ENCODE assay signal across 1 cellular context in genomic region chr9:127057970-127058644, GRCh38.
TF ChIP-seq lines count a peak whose summit lies in the region.

No MANE protein-coding gene starts in this region.

TF ChIP-seq in GM23338, 12 proteins besides CTCF, POLR2A, EP300 and RAD21 (continued from another document):
- TF ChIP-seq REST (IDR thresholded peaks at IDR 0.05; ENCODE audit: unreplicated experiment) (no peak), NANOG (IDR thresholded peaks at IDR 0.05; ENCODE audit: borderline replicate concordance) (no peak), EZH2 (IDR thresholded peaks at IDR 0.05; ENCODE audit: low read depth, unreplicated experiment) (no peak), JUNB (IDR thresholded peaks at IDR 0.05; ENCODE audit: unreplicated experiment) (no peak), STAT1 (IDR thresholded peaks at IDR 0.05; ENCODE audit: unreplicated experiment) (no peak), ETS1 (IDR thresholded peaks at IDR 0.05) (no peak)
